Comparison of ENCODE assay signal across 2 cellular contexts in genomic region chr11:35192347-35192746, GRCh38.
TF ChIP-seq lines count a peak whose summit lies in the region.

No MANE protein-coding gene starts in this region.

TF ChIP-seq in SK-N-SH, 30 proteins besides CTCF, POLR2A, EP300 and RAD21 (continued from another document):
- TF ChIP-seq USF2 (IDR thresholded peaks at IDR 0.05; ENCODE audit: borderline replicate concordance, low read depth, low read length) = no peak
- TF ChIP-seq MAX (IDR thresholded peaks at IDR 0.05; ENCODE audit: low read depth) = no peak
- TF ChIP-seq USF1 (IDR thresholded peaks at IDR 0.05; ENCODE audit: borderline replicate concordance, low read depth) = no peak
- no peak for TF ChIP-seq MEF2A (IDR thresholded peaks at IDR 0.05; ENCODE audit: borderline replicate concordance, low read depth)
- TF ChIP-seq SIN3A (IDR thresholded peaks at IDR 0.05; ENCODE audit: borderline replicate concordance, low read depth, low read length) = no peak

TF ChIP-seq in SK-N-SH treated with all-trans-retinoic acid at 6 μM for 48 hours, 23 proteins besides CTCF, POLR2A, EP300 and RAD21 (continued from another document):
- TF ChIP-seq, protein P1, sequence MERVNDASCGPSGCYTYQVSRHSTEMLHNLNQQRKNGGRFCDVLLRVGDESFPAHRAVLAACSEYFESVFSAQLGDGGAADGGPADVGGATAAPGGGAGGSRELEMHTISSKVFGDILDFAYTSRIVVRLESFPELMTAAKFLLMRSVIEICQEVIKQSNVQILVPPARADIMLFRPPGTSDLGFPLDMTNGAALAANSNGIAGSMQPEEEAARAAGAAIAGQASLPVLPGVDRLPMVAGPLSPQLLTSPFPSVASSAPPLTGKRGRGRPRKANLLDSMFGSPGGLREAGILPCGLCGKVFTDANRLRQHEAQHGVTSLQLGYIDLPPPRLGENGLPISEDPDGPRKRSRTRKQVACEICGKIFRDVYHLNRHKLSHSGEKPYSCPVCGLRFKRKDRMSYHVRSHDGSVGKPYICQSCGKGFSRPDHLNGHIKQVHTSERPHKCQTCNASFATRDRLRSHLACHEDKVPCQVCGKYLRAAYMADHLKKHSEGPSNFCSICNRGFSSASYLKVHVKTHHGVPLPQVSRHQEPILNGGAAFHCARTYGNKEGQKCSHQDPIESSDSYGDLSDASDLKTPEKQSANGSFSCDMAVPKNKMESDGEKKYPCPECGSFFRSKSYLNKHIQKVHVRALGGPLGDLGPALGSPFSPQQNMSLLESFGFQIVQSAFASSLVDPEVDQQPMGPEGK (CRISPR knock-in tag; IDR thresholded peaks at IDR 0.05; ENCODE audit: borderline replicate concordance) = no peak
- TF ChIP-seq TCF4 (CRISPR knock-in tag; IDR thresholded peaks at IDR 0.05; ENCODE audit: borderline replicate concordance) (no peak), ISL1 (CRISPR knock-in tag; IDR thresholded peaks at IDR 0.05) (no peak), ZC3H10 (CRISPR knock-in tag; IDR thresholded peaks at IDR 0.05) (no peak), OSR1 (CRISPR knock-in tag; IDR thresholded peaks at IDR 0.05) (no peak), CSDC2 (CRISPR knock-in tag; IDR thresholded peaks at IDR 0.05) (no peak), ZNF8 (CRISPR knock-in tag; IDR thresholded peaks at IDR 0.05) (no peak), RARB (CRISPR knock-in tag; IDR thresholded peaks at IDR 0.05) (no peak), CREB5 (CRISPR knock-in tag; IDR thresholded peaks at IDR 0.05; ENCODE audit: low read depth) (no peak), ARNTL (CRISPR knock-in tag; IDR thresholded peaks at IDR 0.05; ENCODE audit: borderline replicate concordance, low read depth) (no peak), POU6F1 (CRISPR knock-in tag; IDR thresholded peaks at IDR 0.05; ENCODE audit: borderline replicate concordance, low read depth) (no peak), ZFP30 (CRISPR knock-in tag; IDR thresholded peaks at IDR 0.05) (no peak), TOX (CRISPR knock-in tag; IDR thresholded peaks at IDR 0.05; ENCODE audit: borderline replicate concordance) (no peak)
- TF ChIP-seq, protein P2, sequence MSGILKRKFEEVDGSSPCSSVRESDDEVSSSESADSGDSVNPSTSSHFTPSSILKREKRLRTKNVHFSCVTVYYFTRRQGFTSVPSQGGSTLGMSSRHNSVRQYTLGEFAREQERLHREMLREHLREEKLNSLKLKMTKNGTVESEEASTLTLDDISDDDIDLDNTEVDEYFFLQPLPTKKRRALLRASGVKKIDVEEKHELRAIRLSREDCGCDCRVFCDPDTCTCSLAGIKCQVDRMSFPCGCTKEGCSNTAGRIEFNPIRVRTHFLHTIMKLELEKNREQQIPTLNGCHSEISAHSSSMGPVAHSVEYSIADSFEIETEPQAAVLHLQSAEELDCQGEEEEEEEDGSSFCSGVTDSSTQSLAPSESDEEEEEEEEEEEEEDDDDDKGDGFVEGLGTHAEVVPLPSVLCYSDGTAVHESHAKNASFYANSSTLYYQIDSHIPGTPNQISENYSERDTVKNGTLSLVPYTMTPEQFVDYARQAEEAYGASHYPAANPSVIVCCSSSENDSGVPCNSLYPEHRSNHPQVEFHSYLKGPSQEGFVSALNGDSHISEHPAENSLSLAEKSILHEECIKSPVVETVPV (CRISPR knock-in tag; IDR thresholded peaks at IDR 0.05) = no peak
